ENCODE assay signal across 34 cellular contexts in genomic region chrX:151183233-151183632, GRCh38. TPM values are rescaled to one million over a fixed set of nuclear protein-coding genes. Genes with fewer than 3 reads are reported as not detected.
"Had no signal": no experiment of that assay in that cellular context is flagged by ENCODE, and none has a peak within 500 bp of the region (broad histone marks: within the 10 kb centered on the region; RNA-seq: fewer than 3 reads in every experiment).

No MANE protein-coding gene starts in this region.

- H3K4me1 ChIP-seq: Peyer's patch had no signal

- H3K36me3 ChIP-seq: brain microvascular endothelial cell, Peyer's patch had no signal

- H3K27ac Mint-ChIP-seq: activated CD4-positive, alpha-beta memory T cell treated with anti-CD3 and anti-CD28 coated beads, Interleukin-2, amount 10 ng/mL, durations not matched to agents 7 days and 5 days; activated CD8-positive, alpha-beta memory T cell treated with anti-CD3 and anti-CD28 coated beads, Interleukin-2, amount 10 ng/mL, durations not matched to agents 7 days and 5 days; activated naive CD8-positive, alpha-beta T cell treated with anti-CD3 and anti-CD28 coated beads for 36 hours had no signal

- H3K4me3 ChIP-seq: Peyer's patch had no signal

- H3K9me3 Mint-ChIP-seq: activated CD4-positive, alpha-beta memory T cell treated with anti-CD3 and anti-CD28 coated beads, Interleukin-2, amount 10 ng/mL, durations not matched to agents 7 days and 5 days; activated naive CD8-positive, alpha-beta T cell treated with anti-CD3 and anti-CD28 coated beads for 36 hours; central memory CD8-positive, alpha-beta T cell had no signal

- ATAC-seq: activated CD8-positive, alpha-beta memory T cell treated with anti-CD3 and anti-CD28 coated beads, Interleukin-2, amount 10 ng/mL, durations not matched to agents 7 days and 5 days; SK-N-SH treated with all-trans-retinoic acid at 6 μM for 48 hours had no signal

- DNase-seq: activated CD4-positive, alpha-beta memory T cell treated with anti-CD3 and anti-CD28 coated beads, Interleukin-2, amount 10 ng/mL, durations not matched to agents 7 days and 5 days; activated CD4-positive, alpha-beta T cell treated with anti-CD3 and anti-CD28 coated beads for 1 hour; activated CD4-positive, alpha-beta T cell treated with anti-CD3 and anti-CD28 coated beads for 48 hours; activated CD4-positive, CD25-positive, alpha-beta regulatory T cell; activated CD8-positive, alpha-beta memory T cell treated with anti-CD3 and anti-CD28 coated beads for 24 hours; activated CD8-positive, alpha-beta memory T cell treated with anti-CD3 and anti-CD28 coated beads, Interleukin-2, amount 10 ng/mL, durations not matched to agents 7 days and 5 days; activated CD8-positive, alpha-beta memory T cell treated with anti-CD3 and anti-CD28 coated beads, Interleukin-2, amount 50 U/mL, for 48 hours; activated effector memory CD4-positive, alpha-beta T cell treated with Interleukin-2 at 50 U/mL for 16 hours; activated naive CD4-positive, alpha-beta T cell treated with anti-CD3 and anti-CD28 coated beads, Interleukin-2, amount 50 U/mL, for 16 hours; activated naive CD8-positive, alpha-beta T cell treated with anti-CD3 and anti-CD28 coated beads for 36 hours; activated T-cell treated with anti-CD3 and anti-CD28 coated beads, Interleukin-2, amount 50 U/mL, for 48 hours; amniotic stem cell; aorta; brain microvascular endothelial cell; MM.1S; MV-4-11; NCI-H1092; NCI-H1436 treated with DMSO at 0.1 percent for 48 hours; NCI-H1694 treated with DMSO at 0.1 percent for 48 hours; NCI-H2029; NCI-H345; NCI-H524 treated with DMSO at 0.1 percent for 48 hours; Peyer's patch; RPMI8226; SHP77 treated with DMSO at 0.1 percent for 48 hours; T-helper 1 cell; T-helper 2 cell; T-helper 9 cell had no signal

- H3K27ac ChIP-seq: brain microvascular endothelial cell, Peyer's patch, VCaP had no signal

- H3K36me3 Mint-ChIP-seq: activated CD8-positive, alpha-beta memory T cell treated with anti-CD3 and anti-CD28 coated beads, Interleukin-2, amount 10 ng/mL, durations not matched to agents 7 days and 5 days; activated naive CD8-positive, alpha-beta T cell treated with anti-CD3 and anti-CD28 coated beads for 36 hours had no signal

- H3K4me3 Mint-ChIP-seq: activated CD4-positive, alpha-beta memory T cell treated with anti-CD3 and anti-CD28 coated beads, Interleukin-2, amount 10 ng/mL, durations not matched to agents 7 days and 5 days; activated CD8-positive, alpha-beta memory T cell treated with anti-CD3 and anti-CD28 coated beads, Interleukin-2, amount 10 ng/mL, durations not matched to agents 7 days and 5 days; activated naive CD8-positive, alpha-beta T cell treated with anti-CD3 and anti-CD28 coated beads for 36 hours; central memory CD8-positive, alpha-beta T cell had no signal

- H3K9me3 ChIP-seq: Peyer's patch had no signal

- H3K27me3 ChIP-seq: brain microvascular endothelial cell, Peyer's patch had no signal

RNA-seq across cellular contexts. Expression of gene GPR50, which starts 6.8 kb away (rescaled TPM):
- total RNA-seq: activated CD4-positive, alpha-beta memory T cell treated with anti-CD3 and anti-CD28 coated beads, Interleukin-2, amount 10 ng/mL, durations not matched to agents 7 days and 5 days; activated CD8-positive, alpha-beta memory T cell treated with anti-CD3 and anti-CD28 coated beads, Interleukin-2, amount 10 ng/mL, durations not matched to agents 7 days and 5 days; activated naive CD8-positive, alpha-beta T cell treated with anti-CD3 and anti-CD28 coated beads for 36 hours; aorta; LHCN-M2; NCI-H460; Peyer's patch; SK-MEL-5 had no signal
